Comparison of ENCODE assay signal across 8 cellular contexts in the genomic region with DNA sequence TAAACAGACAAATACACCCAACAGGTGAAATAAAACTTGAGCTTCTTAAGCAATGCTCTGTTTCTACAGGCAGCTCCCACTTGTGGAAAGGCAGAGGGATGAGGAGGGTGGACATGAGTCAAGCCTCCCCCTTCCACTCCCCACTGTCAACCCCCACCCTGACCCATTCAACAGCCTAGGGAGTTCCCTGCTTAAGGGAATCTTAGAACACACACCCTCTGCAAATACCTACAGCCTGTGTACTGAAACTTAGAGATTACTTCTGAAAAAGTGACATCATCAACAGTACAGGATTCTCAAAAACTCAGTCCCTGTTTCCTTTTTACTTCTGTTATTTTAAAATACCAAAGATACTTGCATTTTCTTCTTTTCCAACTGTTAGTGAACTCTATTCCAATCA.
DNase-seq lines count a peak whose midpoint lies in the region; ATAC-seq and TF ChIP-seq lines count a peak whose summit lies in the region.

No MANE protein-coding gene starts in this region.

- H3K36me3 ChIP-seq in GM23338 (ENCODE audit: insufficient read depth): no peaks in the 10 kb centered on the region

- no peaks in the 10 kb centered on the region for H3K79me2 ChIP-seq in GM23338 (replicated peaks; ENCODE audit: insufficient read depth)

- no peak for TF ChIP-seq CTCF in omental fat pad (IDR thresholded peaks at IDR 0.05)
- TF ChIP-seq CTCF in GM23338 (conservative IDR thresholded peaks at IDR 0.05; ENCODE audit: low read depth in 2 of 2): no peak

- peaks cover 6% of the 10 kb centered on the region for H3K27me3 Mint-ChIP-seq in GM23338 (ENCODE audit: insufficient read depth, low read depth, poor library complexity)

- H3K4me3 ChIP-seq in GM23338: no peak overlapping the region

- H3K9me3 Mint-ChIP-seq in GM23338: peaks cover 20% of the 10 kb centered on the region; the same call in 2 of the 3 replicates

- peak; percentile 72 for ATAC-seq in GM18907 (IDR thresholded peaks at IDR 0.05; ENCODE audit: unreplicated experiment)
- peak; percentile 67 for ATAC-seq in HG03039 (IDR thresholded peaks at IDR 0.05; ENCODE audit: unreplicated experiment)
- peak; percentile 86 for ATAC-seq in omental fat pad (ENCODE audit: low FRiP score)
- no peak for ATAC-seq in GM23338

- no peaks in the 10 kb centered on the region for H4K20me1 ChIP-seq in GM23338 (replicated peaks; ENCODE audit: insufficient read depth)

- peaks cover 15% of the 10 kb centered on the region; the same call in 1 of the 3 replicates for H3K36me3 Mint-ChIP-seq in GM23338 (ENCODE audit: low read depth)

- H3K27ac ChIP-seq in GM23338 (ENCODE audit: low read depth): no peak overlapping the region

- no peak overlapping the region for H2AFZ ChIP-seq in GM23338

- H3K4me2 ChIP-seq in GM23338: no peak overlapping the region

- H3F3A ChIP-seq in GM23338 (replicated peaks; ENCODE audit: low read depth): no peaks in the 10 kb centered on the region

- DNase-seq in amniotic epithelial cell (ENCODE audit: low read depth): peak; percentile 88
- DNase-seq in omental fat pad (ENCODE audit: low spot score): no peak
- DNase-seq in NCI-H2227 treated with DMSO at 0.1 percent for 48 hours (lab: John Stamatoyannopoulos, UW): no peak
- no peak for DNase-seq in NCI-H510A treated with DMSO at 0.1 percent for 48 hours (lab: John Stamatoyannopoulos, UW)
- no peak for DNase-seq in NCI-H146 treated with DMSO at 0.1 percent for 48 hours (lab: John Stamatoyannopoulos, UW; ENCODE audit: unreplicated experiment)
- DNase-seq in GM23338 (ENCODE audit: low spot score): no peak

- H3K4me3 Mint-ChIP-seq in GM23338: no peak overlapping the region

- H3K9me2 ChIP-seq in GM23338 (ENCODE audit: insufficient read depth): no peaks in the 10 kb centered on the region

- no peak overlapping the region for H3K27ac Mint-ChIP-seq in GM23338

- peaks cover 26% of the 10 kb centered on the region for H3K4me1 ChIP-seq in GM23338 (ENCODE audit: insufficient read depth)

- no peaks in the 10 kb centered on the region for H3K27me3 ChIP-seq in GM23338 (ENCODE audit: insufficient read depth)

- peaks cover 10% of the 10 kb centered on the region for H3K4me1 Mint-ChIP-seq in GM23338

TF ChIP-seq in GM23338, 12 proteins besides CTCF, POLR2A, EP300 and RAD21:
- no peak for TF ChIP-seq EZH2phosphoT487 (IDR thresholded peaks at IDR 0.05; ENCODE audit: unreplicated experiment)
- TF ChIP-seq JUNB (IDR thresholded peaks at IDR 0.05; ENCODE audit: unreplicated experiment): no peak
- TF ChIP-seq, protein P1, sequence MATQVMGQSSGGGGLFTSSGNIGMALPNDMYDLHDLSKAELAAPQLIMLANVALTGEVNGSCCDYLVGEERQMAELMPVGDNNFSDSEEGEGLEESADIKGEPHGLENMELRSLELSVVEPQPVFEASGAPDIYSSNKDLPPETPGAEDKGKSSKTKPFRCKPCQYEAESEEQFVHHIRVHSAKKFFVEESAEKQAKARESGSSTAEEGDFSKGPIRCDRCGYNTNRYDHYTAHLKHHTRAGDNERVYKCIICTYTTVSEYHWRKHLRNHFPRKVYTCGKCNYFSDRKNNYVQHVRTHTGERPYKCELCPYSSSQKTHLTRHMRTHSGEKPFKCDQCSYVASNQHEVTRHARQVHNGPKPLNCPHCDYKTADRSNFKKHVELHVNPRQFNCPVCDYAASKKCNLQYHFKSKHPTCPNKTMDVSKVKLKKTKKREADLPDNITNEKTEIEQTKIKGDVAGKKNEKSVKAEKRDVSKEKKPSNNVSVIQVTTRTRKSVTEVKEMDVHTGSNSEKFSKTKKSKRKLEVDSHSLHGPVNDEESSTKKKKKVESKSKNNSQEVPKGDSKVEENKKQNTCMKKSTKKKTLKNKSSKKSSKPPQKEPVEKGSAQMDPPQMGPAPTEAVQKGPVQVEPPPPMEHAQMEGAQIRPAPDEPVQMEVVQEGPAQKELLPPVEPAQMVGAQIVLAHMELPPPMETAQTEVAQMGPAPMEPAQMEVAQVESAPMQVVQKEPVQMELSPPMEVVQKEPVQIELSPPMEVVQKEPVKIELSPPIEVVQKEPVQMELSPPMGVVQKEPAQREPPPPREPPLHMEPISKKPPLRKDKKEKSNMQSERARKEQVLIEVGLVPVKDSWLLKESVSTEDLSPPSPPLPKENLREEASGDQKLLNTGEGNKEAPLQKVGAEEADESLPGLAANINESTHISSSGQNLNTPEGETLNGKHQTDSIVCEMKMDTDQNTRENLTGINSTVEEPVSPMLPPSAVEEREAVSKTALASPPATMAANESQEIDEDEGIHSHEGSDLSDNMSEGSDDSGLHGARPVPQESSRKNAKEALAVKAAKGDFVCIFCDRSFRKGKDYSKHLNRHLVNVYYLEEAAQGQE (IDR thresholded peaks at IDR 0.05; ENCODE audit: unreplicated experiment): no peak
- TF ChIP-seq NANOG (IDR thresholded peaks at IDR 0.05; ENCODE audit: borderline replicate concordance): no peak
- no peak for TF ChIP-seq ZNF114 (CRISPR knock-in tag; IDR thresholded peaks at IDR 0.05)
- TF ChIP-seq EZH2 (IDR thresholded peaks at IDR 0.05; ENCODE audit: low read depth, unreplicated experiment): no peak
- TF ChIP-seq, protein P2, sequence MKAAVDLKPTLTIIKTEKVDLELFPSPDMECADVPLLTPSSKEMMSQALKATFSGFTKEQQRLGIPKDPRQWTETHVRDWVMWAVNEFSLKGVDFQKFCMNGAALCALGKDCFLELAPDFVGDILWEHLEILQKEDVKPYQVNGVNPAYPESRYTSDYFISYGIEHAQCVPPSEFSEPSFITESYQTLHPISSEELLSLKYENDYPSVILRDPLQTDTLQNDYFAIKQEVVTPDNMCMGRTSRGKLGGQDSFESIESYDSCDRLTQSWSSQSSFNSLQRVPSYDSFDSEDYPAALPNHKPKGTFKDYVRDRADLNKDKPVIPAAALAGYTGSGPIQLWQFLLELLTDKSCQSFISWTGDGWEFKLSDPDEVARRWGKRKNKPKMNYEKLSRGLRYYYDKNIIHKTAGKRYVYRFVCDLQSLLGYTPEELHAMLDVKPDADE (IDR thresholded peaks at IDR 0.05): no peak
- no peak for TF ChIP-seq STAT1 (IDR thresholded peaks at IDR 0.05; ENCODE audit: unreplicated experiment)
- TF ChIP-seq POLR2AphosphoS5 (IDR thresholded peaks at IDR 0.05; ENCODE audit: low read depth): no peak
- TF ChIP-seq CREB1 (CRISPR knock-in tag; IDR thresholded peaks at IDR 0.05; ENCODE audit: low read depth): no peak
- TF ChIP-seq ZNF331 (CRISPR knock-in tag; IDR thresholded peaks at IDR 0.05; ENCODE audit: low read depth): no peak
- TF ChIP-seq, protein P3, sequence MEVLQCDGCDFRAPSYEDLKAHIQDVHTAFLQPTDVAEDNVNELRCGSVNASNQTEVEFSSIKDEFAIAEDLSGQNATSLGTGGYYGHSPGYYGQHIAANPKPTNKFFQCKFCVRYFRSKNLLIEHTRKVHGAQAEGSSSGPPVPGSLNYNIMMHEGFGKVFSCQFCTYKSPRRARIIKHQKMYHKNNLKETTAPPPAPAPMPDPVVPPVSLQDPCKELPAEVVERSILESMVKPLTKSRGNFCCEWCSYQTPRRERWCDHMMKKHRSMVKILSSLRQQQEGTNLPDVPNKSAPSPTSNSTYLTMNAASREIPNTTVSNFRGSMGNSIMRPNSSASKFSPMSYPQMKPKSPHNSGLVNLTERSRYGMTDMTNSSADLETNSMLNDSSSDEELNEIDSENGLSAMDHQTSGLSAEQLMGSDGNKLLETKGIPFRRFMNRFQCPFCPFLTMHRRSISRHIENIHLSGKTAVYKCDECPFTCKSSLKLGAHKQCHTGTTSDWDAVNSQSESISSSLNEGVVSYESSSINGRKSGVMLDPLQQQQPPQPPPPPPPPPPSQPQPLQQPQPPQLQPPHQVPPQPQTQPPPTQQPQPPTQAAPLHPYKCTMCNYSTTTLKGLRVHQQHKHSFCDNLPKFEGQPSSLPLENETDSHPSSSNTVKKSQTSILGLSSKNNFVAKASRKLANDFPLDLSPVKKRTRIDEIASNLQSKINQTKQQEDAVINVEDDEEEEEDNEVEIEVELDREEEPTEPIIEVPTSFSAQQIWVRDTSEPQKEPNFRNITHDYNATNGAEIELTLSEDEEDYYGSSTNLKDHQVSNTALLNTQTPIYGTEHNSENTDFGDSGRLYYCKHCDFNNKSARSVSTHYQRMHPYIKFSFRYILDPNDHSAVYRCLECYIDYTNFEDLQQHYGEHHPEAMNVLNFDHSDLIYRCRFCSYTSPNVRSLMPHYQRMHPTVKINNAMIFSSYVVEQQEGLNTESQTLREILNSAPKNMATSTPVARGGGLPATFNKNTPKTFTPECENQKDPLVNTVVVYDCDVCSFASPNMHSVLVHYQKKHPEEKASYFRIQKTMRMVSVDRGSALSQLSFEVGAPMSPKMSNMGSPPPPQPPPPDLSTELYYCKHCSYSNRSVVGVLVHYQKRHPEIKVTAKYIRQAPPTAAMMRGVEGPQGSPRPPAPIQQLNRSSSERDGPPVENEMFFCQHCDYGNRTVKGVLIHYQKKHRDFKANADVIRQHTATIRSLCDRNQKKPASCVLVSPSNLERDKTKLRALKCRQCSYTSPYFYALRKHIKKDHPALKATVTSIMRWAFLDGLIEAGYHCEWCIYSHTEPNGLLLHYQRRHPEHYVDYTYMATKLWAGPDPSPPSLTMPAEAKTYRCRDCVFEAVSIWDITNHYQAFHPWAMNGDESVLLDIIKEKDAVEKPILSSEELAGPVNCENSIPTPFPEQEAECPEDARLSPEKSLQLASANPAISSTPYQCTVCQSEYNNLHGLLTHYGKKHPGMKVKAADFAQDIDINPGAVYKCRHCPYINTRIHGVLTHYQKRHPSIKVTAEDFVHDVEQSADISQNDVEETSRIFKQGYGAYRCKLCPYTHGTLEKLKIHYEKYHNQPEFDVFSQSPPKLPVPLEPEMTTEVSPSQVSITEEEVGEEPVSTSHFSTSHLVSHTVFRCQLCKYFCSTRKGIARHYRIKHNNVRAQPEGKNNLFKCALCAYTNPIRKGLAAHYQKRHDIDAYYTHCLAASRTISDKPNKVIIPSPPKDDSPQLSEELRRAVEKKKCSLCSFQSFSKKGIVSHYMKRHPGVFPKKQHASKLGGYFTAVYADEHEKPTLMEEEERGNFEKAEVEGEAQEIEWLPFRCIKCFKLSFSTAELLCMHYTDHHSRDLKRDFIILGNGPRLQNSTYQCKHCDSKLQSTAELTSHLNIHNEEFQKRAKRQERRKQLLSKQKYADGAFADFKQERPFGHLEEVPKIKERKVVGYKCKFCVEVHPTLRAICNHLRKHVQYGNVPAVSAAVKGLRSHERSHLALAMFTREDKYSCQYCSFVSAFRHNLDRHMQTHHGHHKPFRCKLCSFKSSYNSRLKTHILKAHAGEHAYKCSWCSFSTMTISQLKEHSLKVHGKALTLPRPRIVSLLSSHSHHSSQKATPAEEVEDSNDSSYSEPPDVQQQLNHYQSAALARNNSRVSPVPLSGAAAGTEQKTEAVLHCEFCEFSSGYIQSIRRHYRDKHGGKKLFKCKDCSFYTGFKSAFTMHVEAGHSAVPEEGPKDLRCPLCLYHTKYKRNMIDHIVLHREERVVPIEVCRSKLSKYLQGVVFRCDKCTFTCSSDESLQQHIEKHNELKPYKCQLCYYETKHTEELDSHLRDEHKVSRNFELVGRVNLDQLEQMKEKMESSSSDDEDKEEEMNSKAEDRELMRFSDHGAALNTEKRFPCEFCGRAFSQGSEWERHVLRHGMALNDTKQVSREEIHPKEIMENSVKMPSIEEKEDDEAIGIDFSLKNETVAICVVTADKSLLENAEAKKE (CRISPR knock-in tag; IDR thresholded peaks at IDR 0.05): no peak
